Comparison of ENCODE assay signal across 1 cellular context in genomic region chr2:25419678-25420242, GRCh38.
A peak's percentile ranks its signal among the peaks of the same experiment; 100 is the strongest.
TF ChIP-seq lines count a peak whose summit lies in the region.

No MANE protein-coding gene starts in this region.

TF ChIP-seq in GM12878, 131 proteins besides CTCF, POLR2A, EP300 and RAD21 (continued from another document and continues in another):
- peak; percentile 89 for TF ChIP-seq DPF2 (IDR thresholded peaks at IDR 0.05)
- TF ChIP-seq GABPA (IDR thresholded peaks at IDR 0.05; ENCODE audit: low read depth): peak; percentile 48; the same call in 1 of the 2 replicates
- peak; percentile 64; the same call in 1 of the 2 replicates for TF ChIP-seq PML (IDR thresholded peaks at IDR 0.05; ENCODE audit: low read length)
- no peak for TF ChIP-seq MXI1 (IDR thresholded peaks at IDR 0.05; ENCODE audit: low read depth, low read length)
- no peak for TF ChIP-seq E4F1 (IDR thresholded peaks at IDR 0.05; ENCODE audit: borderline replicate concordance, partially characterized antibody)
- peak; percentile 83 for TF ChIP-seq IKZF1 (conservative IDR thresholded peaks at IDR 0.05)
- no peak for TF ChIP-seq USF2 (IDR thresholded peaks at IDR 0.05; ENCODE audit: borderline replicate concordance, low read depth, low read length)
- peak; percentile 15; the same call in 1 of the 2 replicates for TF ChIP-seq RAD51 (IDR thresholded peaks at IDR 0.05)
- peak; percentile 99 for TF ChIP-seq NFIC (IDR thresholded peaks at IDR 0.05; ENCODE audit: low read depth, low read length)
- TF ChIP-seq ZNF207 (IDR thresholded peaks at IDR 0.05; ENCODE audit: borderline replicate concordance): peak; percentile 16; the same call in 1 of the 2 replicates
- TF ChIP-seq SMC3 (IDR thresholded peaks at IDR 0.05; ENCODE audit: borderline replicate concordance, low read length): peak; percentile 33; the same call in 1 of the 2 replicates
- 0 out of 2 replicates have a peak, but pooled peaks have one; percentile 9 for TF ChIP-seq JUND (IDR thresholded peaks at IDR 0.05; ENCODE audit: low read depth, low read length)
- no peak for TF ChIP-seq CHD4 (IDR thresholded peaks at IDR 0.05)
- TF ChIP-seq EED (IDR thresholded peaks at IDR 0.05; ENCODE audit: low read depth): peak; percentile 85
- peak; percentile 94 for TF ChIP-seq MTA3 (IDR thresholded peaks at IDR 0.05; ENCODE audit: borderline replicate concordance, low read length)
- TF ChIP-seq NR2C1 (IDR thresholded peaks at IDR 0.05): no peak
- TF ChIP-seq FOXM1 (IDR thresholded peaks at IDR 0.05; ENCODE audit: low read depth, low read length): peak; percentile 98
- peak; percentile 92 for TF ChIP-seq BCL11A (IDR thresholded peaks at IDR 0.05; ENCODE audit: low read depth, low read length)
- peak; percentile 98 for TF ChIP-seq ZBED1 (IDR thresholded peaks at IDR 0.05; ENCODE audit: borderline replicate concordance)
- peak; percentile 80 for TF ChIP-seq SMAD5 (IDR thresholded peaks at IDR 0.05; ENCODE audit: low read depth)
- peak; percentile 79; the same call in 1 of the 2 replicates for TF ChIP-seq CBX5 (IDR thresholded peaks at IDR 0.05; ENCODE audit: low read depth)
- 0 out of 2 replicates have a peak, but pooled peaks have one; percentile 32 for TF ChIP-seq MYB (IDR thresholded peaks at IDR 0.05; ENCODE audit: borderline replicate concordance, low read depth, low read length)
- no peak for TF ChIP-seq PAX8 (IDR thresholded peaks at IDR 0.05)
- TF ChIP-seq ETV6 (conservative IDR thresholded peaks at IDR 0.05 in 1 of 2, IDR thresholded peaks at IDR 0.05 in 1 of 2; ENCODE audit: borderline replicate concordance in 1 of 2, low read depth in 1 of 2): peak in 1 of 2 experiments; percentile 92; a peak in 2 of 4 replicates
- TF ChIP-seq SP1 (IDR thresholded peaks at IDR 0.05; ENCODE audit: low read depth, low read length): peak; percentile 76
- peak; percentile 99 for TF ChIP-seq MEF2B (IDR thresholded peaks at IDR 0.05; ENCODE audit: partially characterized antibody, poor library complexity, severe bottlenecking)
- TF ChIP-seq PKNOX1 (IDR thresholded peaks at IDR 0.05): peak; percentile 40; the same call in 1 of the 2 replicates
- TF ChIP-seq SIX5 (IDR thresholded peaks at IDR 0.05; ENCODE audit: low read depth, low read length, severe bottlenecking): peak; percentile 17
- peak in 1 of 2 experiments; percentile 74; a peak in 2 of 4 replicates for TF ChIP-seq SRF (IDR thresholded peaks at IDR 0.05; ENCODE audit: low read depth in 2 of 2, low read length in 2 of 2)
- peak; percentile 95 for TF ChIP-seq TCF12 (IDR thresholded peaks at IDR 0.05; ENCODE audit: low read depth, low read length)
- TF ChIP-seq NFYA (IDR thresholded peaks at IDR 0.05; ENCODE audit: borderline replicate concordance, low read depth, low read length): no peak
- TF ChIP-seq IRF3 (IDR thresholded peaks at IDR 0.05): no peak
- TF ChIP-seq CHD1 (IDR thresholded peaks at IDR 0.05; ENCODE audit: low read depth, low read length): 0 out of 2 replicates have a peak, but pooled peaks have one; percentile 26
- peak; percentile 50; the same call in 1 of the 2 replicates for TF ChIP-seq YY1 (IDR thresholded peaks at IDR 0.05; ENCODE audit: low read depth, low read length)
- TF ChIP-seq KDM1A (IDR thresholded peaks at IDR 0.05; ENCODE audit: borderline replicate concordance): no peak
- peak; percentile 86; the same call in 1 of the 2 replicates for TF ChIP-seq ZNF687 (IDR thresholded peaks at IDR 0.05)
- peak; percentile 92 for TF ChIP-seq TCF3 (IDR thresholded peaks at IDR 0.05; ENCODE audit: borderline replicate concordance, insufficient read depth, low read depth, low read length)
- TF ChIP-seq HDAC6 (IDR thresholded peaks at IDR 0.05; ENCODE audit: unreplicated experiment): no peak
- TF ChIP-seq EZH2 (IDR thresholded peaks at IDR 0.05; ENCODE audit: borderline replicate concordance, control insufficient read depth, low read depth, low read length): no peak
- no peak for TF ChIP-seq CBX3 (IDR thresholded peaks at IDR 0.05; ENCODE audit: borderline replicate concordance, low read depth)
- peak; percentile 45; the same call in 1 of the 2 replicates for TF ChIP-seq BMI1 (IDR thresholded peaks at IDR 0.05; ENCODE audit: borderline replicate concordance)
- TF ChIP-seq POLR2AphosphoS5 (IDR thresholded peaks at IDR 0.05; ENCODE audit: low read length): peak; percentile 83
- TF ChIP-seq MYC (IDR thresholded peaks at IDR 0.05; ENCODE audit: insufficient read depth, insufficient read length, insufficient replicate concordance, low read length, severe bottlenecking): no peak
- TF ChIP-seq STAT3 (IDR thresholded peaks at IDR 0.05; ENCODE audit: low read depth, low read length): no peak
- no peak for TF ChIP-seq KAT2A (conservative IDR thresholded peaks at IDR 0.05; ENCODE audit: control insufficient read depth, low read depth, low read length)
- TF ChIP-seq ASH2L (IDR thresholded peaks at IDR 0.05; ENCODE audit: borderline replicate concordance, low read depth): 0 out of 2 replicates have a peak, but pooled peaks have one; percentile 1
- peak; percentile 78 for TF ChIP-seq TAF1 (IDR thresholded peaks at IDR 0.05; ENCODE audit: borderline replicate concordance, low read depth, low read length)
- no peak for TF ChIP-seq ZBTB40 (IDR thresholded peaks at IDR 0.05; ENCODE audit: borderline replicate concordance)
- peak in 1 of 2 experiments; percentile 84; a peak in 2 of 4 replicates for TF ChIP-seq CEBPB (IDR thresholded peaks at IDR 0.05; ENCODE audit: borderline replicate concordance in 1 of 2, low read depth in 2 of 2, low read length in 2 of 2)
- no peak for TF ChIP-seq E2F8 (IDR thresholded peaks at IDR 0.05; ENCODE audit: low read depth, partially characterized antibody)
- no peak for TF ChIP-seq ZNF622 (IDR thresholded peaks at IDR 0.05)
